1 cellular context compared by ENCODE assay signal in genomic region chr3:151210676-151211381, GRCh38.
A peak's percentile ranks its signal among the peaks of the same experiment; 100 is the strongest.
TF ChIP-seq lines count a peak whose summit lies in the region.

No MANE protein-coding gene starts in this region.

TF ChIP-seq in HepG2, 621 proteins besides CTCF, POLR2A, EP300 and RAD21 (continued from another document and continues in another):
- no peak; the same call in 1 of the 2 replicates for TF ChIP-seq ATF2 (CRISPR knock-in tag; IDR thresholded peaks at IDR 0.05)
- peak; percentile 27; the same call in 1 of the 2 replicates for TF ChIP-seq ERF (CRISPR knock-in tag; IDR thresholded peaks at IDR 0.05)
- TF ChIP-seq ZNF382 (CRISPR knock-in tag; IDR thresholded peaks at IDR 0.05; ENCODE audit: borderline replicate concordance) = no peak
- no peak for TF ChIP-seq HMGXB3 (CRISPR knock-in tag; IDR thresholded peaks at IDR 0.05; ENCODE audit: borderline replicate concordance)
- TF ChIP-seq SP140L (CRISPR knock-in tag; IDR thresholded peaks at IDR 0.05; ENCODE audit: borderline replicate concordance) = no peak
- no peak for TF ChIP-seq GPBP1L1 (CRISPR knock-in tag; IDR thresholded peaks at IDR 0.05)
- no peak for TF ChIP-seq ZZZ3 (CRISPR knock-in tag; IDR thresholded peaks at IDR 0.05; ENCODE audit: borderline replicate concordance)
- no peak for TF ChIP-seq ZNF749 (CRISPR knock-in tag; IDR thresholded peaks at IDR 0.05; ENCODE audit: borderline replicate concordance)
- TF ChIP-seq AHDC1 (CRISPR knock-in tag; IDR thresholded peaks at IDR 0.05; ENCODE audit: borderline replicate concordance) = no peak
- no peak for TF ChIP-seq SIX1 (CRISPR knock-in tag; IDR thresholded peaks at IDR 0.05; ENCODE audit: borderline replicate concordance)
- no peak for TF ChIP-seq POLR2AphosphoS2 (IDR thresholded peaks at IDR 0.05; ENCODE audit: low read depth, low read length)
- TF ChIP-seq ZBTB1 (CRISPR knock-in tag; IDR thresholded peaks at IDR 0.05; ENCODE audit: borderline replicate concordance) = no peak
- TF ChIP-seq ZNF383 (CRISPR knock-in tag; IDR thresholded peaks at IDR 0.05; ENCODE audit: borderline replicate concordance) = no peak
- no peak for TF ChIP-seq ZSCAN21 (CRISPR knock-in tag; IDR thresholded peaks at IDR 0.05; ENCODE audit: borderline replicate concordance)
- TF ChIP-seq TFAP4 (IDR thresholded peaks at IDR 0.05; ENCODE audit: borderline replicate concordance, low read depth) = peak; percentile 93
- TF ChIP-seq SOX5 (CRISPR knock-in tag; IDR thresholded peaks at IDR 0.05; ENCODE audit: borderline replicate concordance) = no peak
- TF ChIP-seq ZNF17 (CRISPR knock-in tag; IDR thresholded peaks at IDR 0.05) = no peak
- peak; percentile 11; the same call in 1 of the 2 replicates for TF ChIP-seq HDAC1 (CRISPR knock-in tag; IDR thresholded peaks at IDR 0.05)
- TF ChIP-seq ZMYM4 (CRISPR knock-in tag; IDR thresholded peaks at IDR 0.05) = peak; percentile 58
- TF ChIP-seq ZNF687 (CRISPR knock-in tag; IDR thresholded peaks at IDR 0.05) = no peak
- no peak for TF ChIP-seq ZNF768 (CRISPR knock-in tag; IDR thresholded peaks at IDR 0.05)
- TF ChIP-seq GATAD2A (CRISPR knock-in tag; IDR thresholded peaks at IDR 0.05) = 0 out of 2 replicates have a peak, but pooled peaks have one; percentile 18
- no peak for TF ChIP-seq NR0B2 (CRISPR knock-in tag; IDR thresholded peaks at IDR 0.05)
- no peak for TF ChIP-seq CERS6 (CRISPR knock-in tag; IDR thresholded peaks at IDR 0.05)
- TF ChIP-seq ZNF614 (CRISPR knock-in tag; IDR thresholded peaks at IDR 0.05; ENCODE audit: borderline replicate concordance) = peak; percentile 46; the same call in 1 of the 2 replicates
- TF ChIP-seq ZNF138 (CRISPR knock-in tag; IDR thresholded peaks at IDR 0.05; ENCODE audit: low read depth) = no peak
- no peak for TF ChIP-seq ZNF639 (CRISPR knock-in tag; conservative IDR thresholded peaks at IDR 0.05)
- no peak; the same call in 1 of the 2 replicates for TF ChIP-seq FOXP4 (CRISPR knock-in tag; IDR thresholded peaks at IDR 0.05)
- no peak for TF ChIP-seq HOXD1 (CRISPR knock-in tag; IDR thresholded peaks at IDR 0.05)
